Comparison of ENCODE assay signal across 17 cellular contexts in genomic region chr1:173431663-173432045, GRCh38. TPM values are rescaled to one million over a fixed set of nuclear protein-coding genes. Genes with fewer than 3 reads are reported as not detected.
DNase-seq lines count a peak whose midpoint lies in the region; ATAC-seq and TF ChIP-seq lines count a peak whose summit lies in the region.
"Had no signal": no experiment of that assay in that cellular context is flagged by ENCODE, and none has a peak within 500 bp of the region (broad histone marks: within the 10 kb centered on the region; RNA-seq: fewer than 3 reads in every experiment).

No MANE protein-coding gene starts in this region.

- peak overlapping the region; percentile 4 for H3K27ac Mint-ChIP-seq in activated CD4-positive, alpha-beta T cell treated with anti-CD3 and anti-CD28 coated beads for 36 hours
- H3K27ac Mint-ChIP-seq in T-cell = peak overlapping the region; percentile 47 to 71
- H3K27ac Mint-ChIP-seq: activated naive CD4-positive, alpha-beta T cell treated with anti-CD3 and anti-CD28 coated beads for 36 hours; activated T-cell treated with anti-CD3 and anti-CD28 coated beads, Interleukin-2, amount 50 U/mL, for 24 hours; stimulated activated naive CD8-positive, alpha-beta T cell treated with anti-CD3 and anti-CD28 coated beads, Interleukin-15, amount 100 ng/mL, for 72 hours had no signal

- H3K4me3 Mint-ChIP-seq in activated CD4-positive, alpha-beta T cell treated with anti-CD3 and anti-CD28 coated beads for 36 hours = no peak overlapping the region
- no peak overlapping the region for H3K4me3 Mint-ChIP-seq in T-cell
- H3K4me3 Mint-ChIP-seq: activated naive CD4-positive, alpha-beta T cell treated with anti-CD3 and anti-CD28 coated beads for 36 hours; activated T-cell treated with anti-CD3 and anti-CD28 coated beads, Interleukin-2, amount 50 U/mL, for 24 hours; CD4-positive, alpha-beta memory T cell; stimulated activated naive CD8-positive, alpha-beta T cell treated with anti-CD3 and anti-CD28 coated beads, Interleukin-15, amount 100 ng/mL, for 72 hours had no signal

- ATAC-seq in activated CD4-positive, alpha-beta T cell treated with anti-CD3 and anti-CD28 coated beads for 36 hours = no peak
- ATAC-seq in T-cell (replicated peaks in 1 of 4) (no peak), HG03175 (IDR thresholded peaks at IDR 0.05; ENCODE audit: unreplicated experiment) (no peak), HG03159 (IDR thresholded peaks at IDR 0.05; ENCODE audit: unreplicated experiment) (no peak)

- no peak overlapping the region for H3K4me3 ChIP-seq in foreskin fibroblast (ENCODE audit: low read depth in 1 of 2, low read length in 2 of 2)
- H3K4me3 ChIP-seq: esophagus muscularis mucosa, psoas muscle, tibial artery had no signal

- intact Hi-C loops in activated CD4-positive, alpha-beta T cell treated with anti-CD3 and anti-CD28 coated beads for 36 hours (cut with DNase I, micrococcal nuclease) = loop anchor here (1.0 to 10.0 kb wide), 11 partner anchors 45 to 1311 kb away; partner anchors contain the start of genes CENPL (in 2 of the 2), DARS2 (in 2 of the 2), KLHL20 (in 1 of the 2) and PRDX6 (in 1 of the 2)

- CTCF ChIA-PET in activated CD4-positive, alpha-beta T cell treated with anti-CD3 and anti-CD28 coated beads for 36 hours (lab: Charles Lee) = interaction anchor here (0.6 to 4.2 kb wide), 17 partner anchors 8 to 541 kb away, joined by 3 to 47 read pairs (median 4); partner anchors contain the start of genes CENPL, KLHL20, PRDX6 and SLC9C2
- CTCF ChIA-PET in T-cell (lab: Charles Lee) = interaction anchor here (0.6 to 3.6 kb wide), 10 partner anchors 12 to 687 kb away, joined by 4 to 49 read pairs (median 4); partner anchors contain the start of genes CENPL (in 1 of the 2), DARS2 (in 1 of the 2) and PRDX6 (in 1 of the 2)

- no peak for DNase-seq in activated CD4-positive, alpha-beta T cell treated with anti-CD3 and anti-CD28 coated beads for 36 hours
- DNase-seq in activated CD4-positive, alpha-beta T cell treated with anti-CD3 and anti-CD28 coated beads for 1 hour = no peak
- DNase-seq in T-cell (no peak), foreskin fibroblast (peak; percentile 25 to 55), medulla oblongata (ENCODE audit: extremely low spot score) (no peak)
- DNase-seq in activated CD8-positive, alpha-beta memory T cell treated with anti-CD3 and anti-CD28 coated beads for 24 hours = no peak
- DNase-seq: cortex of kidney had no signal

- H3K36me3 Mint-ChIP-seq in activated CD4-positive, alpha-beta T cell treated with anti-CD3 and anti-CD28 coated beads for 36 hours (ENCODE audit: low read depth) = no peaks in the 10 kb centered on the region
- H3K36me3 Mint-ChIP-seq in T-cell = no peaks in the 10 kb centered on the region
- H3K36me3 Mint-ChIP-seq: CD4-positive, alpha-beta memory T cell; IgD-negative memory B cell had no signal

- POLR2A ChIA-PET in activated CD4-positive, alpha-beta T cell treated with anti-CD3 and anti-CD28 coated beads for 36 hours (lab: Charles Lee) = no interaction called here
- POLR2A ChIA-PET in T-cell (lab: Charles Lee) = no interaction called here

- peaks cover 25% of the 10 kb centered on the region for H3K4me1 Mint-ChIP-seq in activated CD4-positive, alpha-beta T cell treated with anti-CD3 and anti-CD28 coated beads for 36 hours
- peaks cover 24 to 27% (median 26%) of the 10 kb centered on the region in 3 donors for H3K4me1 Mint-ChIP-seq in T-cell

- no peaks in the 10 kb centered on the region for H3K27me3 Mint-ChIP-seq in activated CD4-positive, alpha-beta T cell treated with anti-CD3 and anti-CD28 coated beads for 36 hours
- H3K27me3 Mint-ChIP-seq in T-cell = no peaks in the 10 kb centered on the region
- H3K27me3 Mint-ChIP-seq: activated T-cell treated with anti-CD3 and anti-CD28 coated beads, Interleukin-2, amount 50 U/mL, for 24 hours; CD4-positive, alpha-beta memory T cell; IgD-negative memory B cell; stimulated activated naive CD8-positive, alpha-beta T cell treated with anti-CD3 and anti-CD28 coated beads, Interleukin-15, amount 100 ng/mL, for 72 hours had no signal

- H3K9me3 Mint-ChIP-seq in activated CD4-positive, alpha-beta T cell treated with anti-CD3 and anti-CD28 coated beads for 36 hours (ENCODE audit: low read depth) = no peaks in the 10 kb centered on the region
- H3K9me3 Mint-ChIP-seq in T-cell = no peaks in the 10 kb centered on the region
- H3K9me3 Mint-ChIP-seq: activated naive CD4-positive, alpha-beta T cell treated with anti-CD3 and anti-CD28 coated beads for 36 hours; activated T-cell treated with anti-CD3 and anti-CD28 coated beads, Interleukin-2, amount 50 U/mL, for 24 hours; CD4-positive, alpha-beta memory T cell; IgD-negative memory B cell; stimulated activated naive CD8-positive, alpha-beta T cell treated with anti-CD3 and anti-CD28 coated beads, Interleukin-15, amount 100 ng/mL, for 72 hours had no signal

- no peak for TF ChIP-seq CTCF in foreskin fibroblast (IDR thresholded peaks at IDR 0.05; ENCODE audit: low read depth, low read length)

RNA-seq across cellular contexts. Expression of gene PRDX6, which starts 45.5 kb away (rescaled TPM):
- total RNA-seq in activated CD4-positive, alpha-beta T cell treated with anti-CD3 and anti-CD28 coated beads for 36 hours = 100 to 1,000 TPM; 103 to 125 TPM
- 100 to 1,000 TPM in 2 of 5 donors, 10 to 100 TPM in 3; 70.7 to 108 (median 98.3) TPM for total RNA-seq in T-cell

Comparison
In these comparisons a context has a peak if more than half of its experiments do, and no peak if none do; other contexts are left out.
1. DNase-seq: peak in foreskin fibroblast (2 of 2); none in activated CD4-positive, alpha-beta T cell treated with anti-CD3 and anti-CD28 coated beads for 36 hours (single experiment), activated CD4-positive, alpha-beta T cell treated with anti-CD3 and anti-CD28 coated beads for 1 hour (single experiment), T-cell (0 of 34), activated CD8-positive, alpha-beta memory T cell treated with anti-CD3 and anti-CD28 coated beads for 24 hours (single experiment) and medulla oblongata (single experiment).